In the genomic region with DNA sequence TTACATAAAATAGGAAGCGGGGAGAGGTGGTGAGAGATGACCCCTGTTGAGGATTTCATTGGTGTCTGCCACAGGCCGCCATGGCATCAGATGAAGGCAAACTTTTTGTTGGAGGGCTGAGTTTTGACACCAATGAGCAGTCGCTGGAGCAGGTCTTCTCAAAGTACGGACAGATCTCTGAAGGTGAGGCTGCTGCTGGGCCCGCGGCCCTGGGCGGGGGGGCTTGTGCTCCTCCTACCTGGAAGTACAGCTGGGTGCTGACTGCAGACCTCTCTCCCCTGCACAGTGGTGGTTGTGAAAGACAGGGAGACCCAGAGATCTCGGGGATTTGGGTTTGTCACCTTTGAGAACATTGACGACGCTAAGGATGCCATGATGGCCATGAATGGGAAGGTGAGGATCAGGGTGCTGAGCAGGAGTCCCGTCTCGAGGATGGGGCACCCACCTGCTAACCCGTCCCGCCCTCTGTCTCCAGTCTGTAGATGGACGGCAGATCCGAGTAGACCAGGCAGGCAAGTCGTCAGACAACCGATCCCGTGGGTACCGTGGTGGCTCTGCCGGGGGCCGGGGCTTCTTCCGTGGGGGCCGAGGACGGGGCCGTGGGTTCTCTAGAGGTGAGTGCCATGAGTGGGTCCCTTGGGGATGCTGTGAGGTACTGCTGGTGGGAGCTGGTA, we compare ENCODE assay signal across 1 cellular context.
TF ChIP-seq lines count a peak whose summit lies in the region.

No MANE protein-coding gene starts in this region.

TF ChIP-seq in endothelial cell of umbilical vein, 7 proteins besides CTCF, POLR2A, EP300 and RAD21:
- TF ChIP-seq EZH2 (IDR thresholded peaks at IDR 0.05; ENCODE audit: borderline replicate concordance, low read depth, low read length, severe bottlenecking) (no peak), MYC (IDR thresholded peaks at IDR 0.05; ENCODE audit: low read depth, low read length) (no peak), GATA2 (IDR thresholded peaks at IDR 0.05; ENCODE audit: insufficient read depth, insufficient read length, low read depth, low read length) (no peak), POLR2AphosphoS5 (IDR thresholded peaks at IDR 0.05; ENCODE audit: insufficient read depth, low read depth, low read length) (no peak), FOS (IDR thresholded peaks at IDR 0.05; ENCODE audit: borderline replicate concordance, insufficient read depth, low read length) (no peak), MAX (IDR thresholded peaks at IDR 0.05; ENCODE audit: insufficient read depth, insufficient read length) (no peak), JUN (IDR thresholded peaks at IDR 0.05; ENCODE audit: borderline replicate concordance, insufficient read depth, insufficient read length, low read depth) (no peak)
TF ChIP-seq in endothelial cell of umbilical vein: peak in this region for 0.
